Comparison of ENCODE assay signal across 1 cellular context in the genomic region with DNA sequence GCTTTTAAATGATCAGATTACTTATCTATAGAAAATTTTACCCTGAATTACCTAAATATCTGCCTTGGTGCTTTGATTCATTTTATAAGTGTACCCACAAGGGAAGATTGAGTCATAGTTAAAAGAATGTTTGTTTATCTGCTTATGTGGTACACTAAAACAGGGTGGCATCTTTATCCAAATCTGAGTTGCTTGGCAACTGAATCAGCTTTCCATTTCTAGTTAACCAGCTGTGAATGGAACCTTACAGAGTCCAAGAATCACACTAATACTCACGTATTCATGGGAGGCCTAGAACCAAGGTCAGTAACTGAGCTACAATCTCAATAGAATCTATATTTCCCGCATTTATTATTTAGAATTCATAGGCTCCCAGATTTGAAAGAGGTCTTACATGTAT.
TF ChIP-seq lines count a peak whose summit lies in the region.

No MANE protein-coding gene starts in this region.

TF ChIP-seq in HepG2, 621 proteins besides CTCF, POLR2A, EP300 and RAD21:
- TF ChIP-seq ZNF761 (CRISPR knock-in tag; conservative IDR thresholded peaks at IDR 0.05) (no peak), ZNF781 (CRISPR knock-in tag; IDR thresholded peaks at IDR 0.05; ENCODE audit: borderline replicate concordance, not compliant biosample characterization) (no peak), KMT2B (CRISPR knock-in tag; IDR thresholded peaks at IDR 0.05) (no peak), HDAC2 (CRISPR knock-in tag; IDR thresholded peaks at IDR 0.05) (no peak)
